In the genomic region with DNA sequence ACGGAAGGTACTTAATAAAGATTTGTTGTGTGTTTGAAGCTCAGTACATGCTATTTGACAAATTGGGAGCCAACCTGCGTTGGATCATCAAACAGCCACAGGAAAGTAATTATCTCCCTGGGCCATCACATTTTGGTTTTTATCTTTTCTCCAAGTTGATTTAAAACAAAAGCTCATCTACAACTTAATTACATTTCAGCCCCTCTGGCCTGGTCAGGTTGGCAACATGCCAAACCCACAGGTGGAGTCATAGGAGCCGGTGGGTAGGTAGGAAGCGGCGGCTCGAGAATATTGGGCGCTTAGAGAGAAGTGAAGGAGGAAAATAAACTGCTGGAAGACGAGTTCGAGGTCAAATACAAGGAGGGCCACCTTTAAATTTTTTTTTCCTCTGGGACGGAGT, we compare ENCODE assay signal across 15 cellular contexts.
"Had no signal": no experiment of that assay in that cellular context is flagged by ENCODE, and none has a peak within 500 bp of the region (broad histone marks: within the 10 kb centered on the region; RNA-seq: fewer than 3 reads in every experiment).

No MANE protein-coding gene starts in this region.

- FAIRE-seq: endometrium had no signal

- H3K9me3 Mint-ChIP-seq: activated CD8-positive, alpha-beta T cell treated with anti-CD3 and anti-CD28 coated beads for 36 hours; activated T-helper 1 cell treated with anti-CD3 and anti-CD28 coated beads, Interleukin-12 subunit alpha, Interleukin-12 subunit beta, Interleukin-2, Interleukin-4 antibody, amounts not matched to agents 30 ng/mL and 10 ng/mL and 1 ng/mL, durations not matched to agents 14 hours and 24 hours and 36 hours; natural killer cell treated with Interleukin-12 subunit alpha and Interleukin-12 subunit beta and Interleukin-15 and Interleukin-18, amount 100 ng/mL, for 72 hours had no signal

- DNase-seq: activated CD4-positive, alpha-beta T cell treated with anti-CD3 and anti-CD28 coated beads for 36 hours; activated CD8-positive, alpha-beta memory T cell treated with anti-CD3 and anti-CD28 coated beads, Interleukin-2, amount 50 U/mL, for 4 hours; activated CD8-positive, alpha-beta T cell treated with anti-CD3 and anti-CD28 coated beads for 36 hours; activated naive CD4-positive, alpha-beta T cell; left colon; nucleus accumbens; right cardiac atrium; thyroid gland; uterus had no signal

- H3K27ac ChIP-seq: ascending aorta, thyroid gland, uterus had no signal

- H3K36me3 ChIP-seq: ascending aorta, thyroid gland, uterus had no signal

- H3K27me3 ChIP-seq: ascending aorta, thyroid gland, uterus had no signal

- H3K36me3 Mint-ChIP-seq: natural killer cell treated with Interleukin-12 subunit alpha and Interleukin-12 subunit beta and Interleukin-15 and Interleukin-18, amount 100 ng/mL, for 72 hours had no signal

- H3K4me3 Mint-ChIP-seq: activated CD4-positive, alpha-beta T cell treated with anti-CD3 and anti-CD28 coated beads for 36 hours; activated CD8-positive, alpha-beta T cell treated with anti-CD3 and anti-CD28 coated beads for 36 hours; activated T-helper 1 cell treated with anti-CD3 and anti-CD28 coated beads, Interleukin-12 subunit alpha, Interleukin-12 subunit beta, Interleukin-2, Interleukin-4 antibody, amounts not matched to agents 30 ng/mL and 10 ng/mL and 1 ng/mL, durations not matched to agents 14 hours and 24 hours and 36 hours; natural killer cell treated with Interleukin-12 subunit alpha and Interleukin-12 subunit beta and Interleukin-15 and Interleukin-18, amount 100 ng/mL, for 72 hours had no signal

- H3K9me3 ChIP-seq: ascending aorta, thyroid gland, uterus had no signal

- H3K4me3 ChIP-seq: ascending aorta, smooth muscle cell, thyroid gland, uterus had no signal

- H3K4me1 ChIP-seq: ascending aorta, thyroid gland, uterus had no signal

- ATAC-seq: activated CD4-positive, alpha-beta T cell treated with anti-CD3 and anti-CD28 coated beads for 36 hours; activated CD8-positive, alpha-beta T cell treated with anti-CD3 and anti-CD28 coated beads for 36 hours; esophagus mucosa; natural killer cell treated with Interleukin-12 subunit alpha and Interleukin-12 subunit beta and Interleukin-15 and Interleukin-18, amount 100 ng/mL, for 72 hours; right cardiac atrium had no signal
